Comparison of ENCODE assay signal across 2 cellular contexts in the genomic region with DNA sequence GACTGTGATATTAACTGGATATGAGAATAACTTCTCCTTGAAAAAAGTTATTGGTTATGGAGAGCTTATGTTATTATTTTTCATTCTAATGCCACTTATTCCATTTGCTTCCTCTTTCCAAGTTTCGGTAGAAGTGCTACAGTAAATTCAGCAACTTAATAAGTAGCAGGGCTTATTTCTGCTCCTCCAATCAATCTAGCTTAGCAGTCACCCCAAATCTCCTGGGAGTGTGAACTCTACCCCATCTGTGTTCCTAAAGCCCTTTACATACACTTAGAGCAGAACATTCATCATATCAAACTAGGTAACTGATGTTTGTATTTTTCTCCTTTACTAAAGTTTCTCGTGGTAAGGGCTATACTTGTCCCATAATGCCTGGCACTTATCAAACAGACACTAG.
TF ChIP-seq lines count a peak whose summit lies in the region.

No MANE protein-coding gene starts in this region.

TF ChIP-seq in SK-N-SH, 30 proteins besides CTCF, POLR2A, EP300 and RAD21 (continued from another document):
- TF ChIP-seq, protein P1, sequence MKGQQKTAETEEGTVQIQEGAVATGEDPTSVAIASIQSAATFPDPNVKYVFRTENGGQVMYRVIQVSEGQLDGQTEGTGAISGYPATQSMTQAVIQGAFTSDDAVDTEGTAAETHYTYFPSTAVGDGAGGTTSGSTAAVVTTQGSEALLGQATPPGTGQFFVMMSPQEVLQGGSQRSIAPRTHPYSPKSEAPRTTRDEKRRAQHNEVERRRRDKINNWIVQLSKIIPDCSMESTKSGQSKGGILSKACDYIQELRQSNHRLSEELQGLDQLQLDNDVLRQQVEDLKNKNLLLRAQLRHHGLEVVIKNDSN (IDR thresholded peaks at IDR 0.05; ENCODE audit: borderline replicate concordance, low read depth) = no peak
- TF ChIP-seq FOXJ3 (CRISPR knock-in tag; IDR thresholded peaks at IDR 0.05) = no peak
- TF ChIP-seq, protein P2, sequence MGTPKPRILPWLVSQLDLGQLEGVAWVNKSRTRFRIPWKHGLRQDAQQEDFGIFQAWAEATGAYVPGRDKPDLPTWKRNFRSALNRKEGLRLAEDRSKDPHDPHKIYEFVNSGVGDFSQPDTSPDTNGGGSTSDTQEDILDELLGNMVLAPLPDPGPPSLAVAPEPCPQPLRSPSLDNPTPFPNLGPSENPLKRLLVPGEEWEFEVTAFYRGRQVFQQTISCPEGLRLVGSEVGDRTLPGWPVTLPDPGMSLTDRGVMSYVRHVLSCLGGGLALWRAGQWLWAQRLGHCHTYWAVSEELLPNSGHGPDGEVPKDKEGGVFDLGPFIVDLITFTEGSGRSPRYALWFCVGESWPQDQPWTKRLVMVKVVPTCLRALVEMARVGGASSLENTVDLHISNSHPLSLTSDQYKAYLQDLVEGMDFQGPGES (IDR thresholded peaks at IDR 0.05; ENCODE audit: low read depth, low read length) = no peak

TF ChIP-seq in SK-N-SH treated with all-trans-retinoic acid at 6 μM for 48 hours, 23 proteins besides CTCF, POLR2A, EP300 and RAD21 (continued from another document):
- TF ChIP-seq, protein P3, sequence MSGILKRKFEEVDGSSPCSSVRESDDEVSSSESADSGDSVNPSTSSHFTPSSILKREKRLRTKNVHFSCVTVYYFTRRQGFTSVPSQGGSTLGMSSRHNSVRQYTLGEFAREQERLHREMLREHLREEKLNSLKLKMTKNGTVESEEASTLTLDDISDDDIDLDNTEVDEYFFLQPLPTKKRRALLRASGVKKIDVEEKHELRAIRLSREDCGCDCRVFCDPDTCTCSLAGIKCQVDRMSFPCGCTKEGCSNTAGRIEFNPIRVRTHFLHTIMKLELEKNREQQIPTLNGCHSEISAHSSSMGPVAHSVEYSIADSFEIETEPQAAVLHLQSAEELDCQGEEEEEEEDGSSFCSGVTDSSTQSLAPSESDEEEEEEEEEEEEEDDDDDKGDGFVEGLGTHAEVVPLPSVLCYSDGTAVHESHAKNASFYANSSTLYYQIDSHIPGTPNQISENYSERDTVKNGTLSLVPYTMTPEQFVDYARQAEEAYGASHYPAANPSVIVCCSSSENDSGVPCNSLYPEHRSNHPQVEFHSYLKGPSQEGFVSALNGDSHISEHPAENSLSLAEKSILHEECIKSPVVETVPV (CRISPR knock-in tag; IDR thresholded peaks at IDR 0.05) = no peak
- TF ChIP-seq ZFP30 (CRISPR knock-in tag; IDR thresholded peaks at IDR 0.05) (no peak), BACH2 (CRISPR knock-in tag; IDR thresholded peaks at IDR 0.05; ENCODE audit: borderline replicate concordance) (no peak)
TF ChIP-seq in SK-N-SH treated with all-trans-retinoic acid at 6 μM for 48 hours: peak in this region for 0.
